1 cellular context compared by ENCODE assay signal in the genomic region with DNA sequence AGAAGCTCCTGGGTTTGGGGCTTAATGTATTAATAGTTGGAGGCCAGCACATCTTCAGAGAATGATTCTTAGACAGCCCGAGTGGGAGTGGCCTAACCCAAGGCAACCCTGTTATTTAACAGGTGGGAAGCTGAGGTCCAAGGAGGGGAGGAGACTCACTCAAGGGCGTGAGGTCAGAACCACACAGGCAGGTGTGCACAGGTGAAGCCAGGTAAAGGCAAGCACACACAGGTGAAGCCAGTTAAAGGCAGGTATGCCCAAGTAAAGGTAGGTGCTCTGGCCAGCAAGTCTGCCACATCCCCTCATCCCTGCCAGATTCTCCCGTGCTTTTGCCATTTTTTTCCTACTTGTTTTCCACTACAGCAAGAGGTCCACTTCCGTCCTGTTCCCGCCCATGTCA.
TF ChIP-seq lines count a peak whose summit lies in the region.

No MANE protein-coding gene starts in this region.

TF ChIP-seq in WTC11, 78 proteins besides CTCF, POLR2A, EP300 and RAD21 (continued from another document):
- TF ChIP-seq, protein P1, sequence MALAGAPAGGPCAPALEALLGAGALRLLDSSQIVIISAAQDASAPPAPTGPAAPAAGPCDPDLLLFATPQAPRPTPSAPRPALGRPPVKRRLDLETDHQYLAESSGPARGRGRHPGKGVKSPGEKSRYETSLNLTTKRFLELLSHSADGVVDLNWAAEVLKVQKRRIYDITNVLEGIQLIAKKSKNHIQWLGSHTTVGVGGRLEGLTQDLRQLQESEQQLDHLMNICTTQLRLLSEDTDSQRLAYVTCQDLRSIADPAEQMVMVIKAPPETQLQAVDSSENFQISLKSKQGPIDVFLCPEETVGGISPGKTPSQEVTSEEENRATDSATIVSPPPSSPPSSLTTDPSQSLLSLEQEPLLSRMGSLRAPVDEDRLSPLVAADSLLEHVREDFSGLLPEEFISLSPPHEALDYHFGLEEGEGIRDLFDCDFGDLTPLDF (CRISPR knock-in tag; IDR thresholded peaks at IDR 0.05) = no peak
- TF ChIP-seq NFYB (CRISPR knock-in tag; conservative IDR thresholded peaks at IDR 0.05; ENCODE audit: low read depth) (no peak), ZNF219 (CRISPR knock-in tag; IDR thresholded peaks at IDR 0.05; ENCODE audit: borderline replicate concordance) (no peak), MYBL2 (CRISPR knock-in tag; IDR thresholded peaks at IDR 0.05) (no peak), ZNF121 (CRISPR knock-in tag; IDR thresholded peaks at IDR 0.05) (no peak), GRHL2 (CRISPR knock-in tag; IDR thresholded peaks at IDR 0.05; ENCODE audit: insufficient replicate concordance, severe bottlenecking) (no peak)
- TF ChIP-seq, protein P2, sequence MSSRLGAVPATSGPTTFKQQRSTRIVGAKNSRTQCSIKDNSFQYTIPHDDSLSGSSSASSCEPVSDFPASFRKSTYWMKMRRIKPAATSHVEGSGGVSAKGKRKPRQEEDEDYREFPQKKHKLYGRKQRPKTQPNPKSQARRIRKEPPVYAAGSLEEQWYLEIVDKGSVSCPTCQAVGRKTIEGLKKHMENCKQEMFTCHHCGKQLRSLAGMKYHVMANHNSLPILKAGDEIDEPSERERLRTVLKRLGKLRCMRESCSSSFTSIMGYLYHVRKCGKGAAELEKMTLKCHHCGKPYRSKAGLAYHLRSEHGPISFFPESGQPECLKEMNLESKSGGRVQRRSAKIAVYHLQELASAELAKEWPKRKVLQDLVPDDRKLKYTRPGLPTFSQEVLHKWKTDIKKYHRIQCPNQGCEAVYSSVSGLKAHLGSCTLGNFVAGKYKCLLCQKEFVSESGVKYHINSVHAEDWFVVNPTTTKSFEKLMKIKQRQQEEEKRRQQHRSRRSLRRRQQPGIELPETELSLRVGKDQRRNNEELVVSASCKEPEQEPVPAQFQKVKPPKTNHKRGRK (CRISPR knock-in tag; IDR thresholded peaks at IDR 0.05; ENCODE audit: borderline replicate concordance) = no peak
